In the genomic region with DNA sequence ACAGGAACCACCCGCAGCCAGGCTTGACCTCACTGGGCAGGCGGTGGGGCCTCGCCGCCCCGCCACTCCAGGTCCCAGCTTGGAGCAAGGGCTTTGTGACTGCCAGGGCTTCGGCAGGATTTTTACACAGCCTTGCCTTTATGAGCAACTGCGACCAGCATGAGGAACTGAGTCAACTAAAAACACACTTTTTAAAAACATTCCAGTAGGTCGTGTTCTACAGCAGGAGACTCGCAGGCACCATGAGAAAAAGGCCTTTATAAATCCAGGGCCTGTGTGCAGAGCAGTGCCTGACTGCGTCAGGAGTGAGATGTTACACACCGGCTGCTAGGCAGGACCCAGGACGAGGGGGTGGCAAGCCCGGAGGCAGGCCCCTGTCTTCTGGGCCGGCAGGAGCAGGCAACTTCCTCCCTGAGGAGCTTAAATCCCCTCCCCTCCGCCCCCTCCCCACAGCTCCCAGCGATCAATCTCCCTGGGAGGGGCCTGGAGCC, we compare ENCODE assay signal across 18 cellular contexts.
A peak's percentile ranks its signal among the peaks of the same experiment; 100 is the strongest.
DNase-seq lines count a peak whose midpoint lies in the region; ATAC-seq and TF ChIP-seq lines count a peak whose summit lies in the region.
"Had no signal": no experiment of that assay in that cellular context is flagged by ENCODE, and none has a peak within 500 bp of the region (broad histone marks: within the 10 kb centered on the region; RNA-seq: fewer than 3 reads in every experiment).

No MANE protein-coding gene starts in this region.

- BruUV-seq in A673 (replicated peaks; lab: Mats Ljungman, UMichigan) = no TSS peak

- H3K27me3 Mint-ChIP-seq in neural progenitor cell (ENCODE audit: insufficient read depth, low read depth) = peaks cover 4% of the 10 kb centered on the region

- peak; percentile 86 for DNase-seq in A673 (ENCODE audit: low spot score)
- DNase-seq in SK-N-MC (ENCODE audit: low read depth, low spot score) = no peak
- peak; percentile 86 for DNase-seq in neural progenitor cell (ENCODE audit: low spot score)
- DNase-seq in erythroblast (lab: John Stamatoyannopoulos, UW) = no peak
- no peak for DNase-seq in putamen (ENCODE audit: low spot score)
- no peak for DNase-seq in SKM-1 treated with dmso at 0.1 percent for 144 hours (lab: John Stamatoyannopoulos, UW; ENCODE audit: unreplicated experiment)
- DNase-seq: activated effector memory CD4-positive, alpha-beta T cell treated with anti-CD3 and anti-CD28 coated beads, Interleukin-2, amount 50 U/mL, for 16 hours; CD4-positive, alpha-beta memory T cell; effector CD4-positive, alpha-beta T cell; foreskin keratinocyte; HFFc6; mammary epithelial cell; NCI-H1105 treated with DMSO at 0.1 percent for 48 hours; NCI-H446 treated with DMSO at 0.1 percent for 48 hours; OCI-M1 had no signal

- peaks cover 15% of the 10 kb centered on the region for H3K36me3 Mint-ChIP-seq in neural progenitor cell
- H3K36me3 Mint-ChIP-seq: CD4-positive, alpha-beta memory T cell had no signal

- H3K9ac ChIP-seq in SK-N-MC (ENCODE audit: insufficient read length) (peak overlapping the region; percentile 54), neural progenitor cell (no peak overlapping the region)
- H3K9ac ChIP-seq: KMS-11 had no signal

- no peaks in the 10 kb centered on the region for H3K36me3 ChIP-seq in A673 (ENCODE audit: insufficient read depth, low read length, poor library complexity, severe bottlenecking)
- H3K36me3 ChIP-seq in SK-N-MC (ENCODE audit: insufficient read depth, low read length) = no peaks in the 10 kb centered on the region
- H3K36me3 ChIP-seq in gastroesophageal sphincter = no peaks in the 10 kb centered on the region
- H3K36me3 ChIP-seq in neural progenitor cell = no peaks in the 10 kb centered on the region

- TF ChIP-seq EP300 in gastroesophageal sphincter (IDR thresholded peaks at IDR 0.05) = no peak

- peaks cover 55% of the 10 kb centered on the region for H4K20me1 ChIP-seq in neural progenitor cell (ENCODE audit: low read depth)

- H3F3A ChIP-seq in neural progenitor cell (ENCODE audit: low read depth) = peaks cover 35% of the 10 kb centered on the region

- ATAC-seq in gastroesophageal sphincter (peak; percentile 47), HG02973 (IDR thresholded peaks at IDR 0.05; ENCODE audit: unreplicated experiment) (no peak)
- ATAC-seq: foreskin keratinocyte had no signal

- no peak for TF ChIP-seq POLR2A in gastroesophageal sphincter (IDR thresholded peaks at IDR 0.05)
- TF ChIP-seq POLR2A in erythroblast (IDR thresholded peaks at IDR 0.05; ENCODE audit: low read length) = no peak

- intact Hi-C loops in A673 (cut with micrococcal nuclease; ENCODE audit: unreplicated experiment) = no loop called here

- no peak overlapping the region for H2AFZ ChIP-seq in neural progenitor cell (replicated peaks)

- H3K4me3 ChIP-seq in A673 (ENCODE audit: low read depth, low read length, poor library complexity, severe bottlenecking) = no peak overlapping the region
- peak overlapping the region; percentile 46 for H3K4me3 ChIP-seq in SK-N-MC
- no peak overlapping the region for H3K4me3 ChIP-seq in gastroesophageal sphincter
- H3K4me3 ChIP-seq in neural progenitor cell = peak overlapping the region; percentile 15

- H3K4me1 ChIP-seq in A673 (ENCODE audit: insufficient read depth, low read length, poor library complexity, severe bottlenecking) = peaks cover 21% of the 10 kb centered on the region
- peaks cover 0 to 50% (median 14%) of the 10 kb centered on the region in 3 donors for H3K4me1 ChIP-seq in gastroesophageal sphincter
- H3K4me1 ChIP-seq in neural progenitor cell = peaks cover 53% of the 10 kb centered on the region
- H3K4me1 ChIP-seq: foreskin keratinocyte had no signal

- H3K9me3 ChIP-seq in A673 (ENCODE audit: low read depth, low read length, poor library complexity, severe bottlenecking) (no peaks in the 10 kb centered on the region), SK-N-MC (ENCODE audit: low read depth, low read length) (no peaks in the 10 kb centered on the region), gastroesophageal sphincter (no peaks in the 10 kb centered on the region), neural progenitor cell (ENCODE audit: low read depth) (no peaks in the 10 kb centered on the region)

- peaks cover 83% of the 10 kb centered on the region for H3K79me2 ChIP-seq in neural progenitor cell (ENCODE audit: low read depth)

- H3K4me3 Mint-ChIP-seq in neural progenitor cell = peak overlapping the region; percentile 77
- H3K4me3 Mint-ChIP-seq: CD4-positive, alpha-beta memory T cell; HFFc6 had no signal

- H3K9me3 Mint-ChIP-seq in neural progenitor cell = peaks cover 12% of the 10 kb centered on the region
- H3K9me3 Mint-ChIP-seq: HFFc6 had no signal

- WGBS in gastroesophageal sphincter (ENCODE audit: low coverage in 1 of 2), 2 donors = no CpG with 5 or more reads among the region's 16 CpGs

- TF ChIP-seq CTCF in A673 (conservative IDR thresholded peaks at IDR 0.05; ENCODE audit: low read depth, low read length) (no peak), gastroesophageal sphincter (IDR thresholded peaks at IDR 0.05) (no peak), neural progenitor cell (IDR thresholded peaks at IDR 0.05) (no peak)

- POLR2A ChIA-PET in A673 (lab: Charles Lee; ENCODE audit: low non-redundant PET) = no interaction called here

- peaks cover 61% of the 10 kb centered on the region for H3K4me1 Mint-ChIP-seq in neural progenitor cell
- H3K4me1 Mint-ChIP-seq: CD4-positive, alpha-beta memory T cell had no signal

- peak overlapping the region; percentile 69 for H3K4me2 ChIP-seq in neural progenitor cell
- H3K4me2 ChIP-seq: KMS-11 had no signal

- H3K27ac Mint-ChIP-seq in neural progenitor cell = peak overlapping the region; percentile 99
- H3K27ac Mint-ChIP-seq: CD4-positive, alpha-beta memory T cell; HFFc6 had no signal

- H3K27ac ChIP-seq in A673 (ENCODE audit: low read depth, low read length, poor library complexity, severe bottlenecking) (peak overlapping the region; percentile 81), SK-N-MC (peak overlapping the region; percentile 96), gastroesophageal sphincter (peak overlapping the region in 3 of 4 donors; percentile 57 to 78 (median 71)), neural progenitor cell (peak overlapping the region; percentile 93)
- H3K27ac ChIP-seq: foreskin keratinocyte, KMS-11 had no signal

- CTCF ChIA-PET in A673 (lab: Charles Lee) = interaction anchor here (0.6 kb wide), 1 partner anchor 61 kb away, joined by 9 read pairs; no protein-coding TSS in a partner anchor

- no peaks in the 10 kb centered on the region for H3K27me3 ChIP-seq in A673 (replicated peaks; ENCODE audit: insufficient read depth, low read depth, low read length, poor library complexity)
- H3K27me3 ChIP-seq in gastroesophageal sphincter = no peaks in the 10 kb centered on the region
- no peaks in the 10 kb centered on the region for H3K27me3 ChIP-seq in neural progenitor cell
- H3K27me3 ChIP-seq: foreskin keratinocyte had no signal

Comparison
In these comparisons a context has a peak if more than half of its experiments do, and no peak if none do; other contexts are left out.
1. DNase-seq: peak in A673 (single experiment) and neural progenitor cell (single experiment); none in SK-N-MC (single experiment), erythroblast (0 of 2), putamen (single experiment) and SKM-1 treated with dmso at 0.1 percent for 144 hours (single experiment).
2. H3K4me3 ChIP-seq: peak in SK-N-MC (single experiment) and neural progenitor cell (single experiment); none in A673 (single experiment) and gastroesophageal sphincter (0 of 2).
3. Peak in every context shown above with its lines, with median percentiles within 50 percentile points of each other: H3K27ac ChIP-seq.